Comparison of ENCODE assay signal across 8 cellular contexts in genomic region chr11:86940122-86940777, GRCh38. TPM values are rescaled to one million over a fixed set of nuclear protein-coding genes. Genes with fewer than 3 reads are reported as not detected.
DNase-seq lines count a peak whose midpoint lies in the region; ATAC-seq, FAIRE-seq and TF ChIP-seq lines count a peak whose summit lies in the region.

No MANE protein-coding gene starts in this region.

- no peaks in the 10 kb centered on the region for H3K9me1 ChIP-seq in K562 (ENCODE audit: control insufficient read depth, insufficient read depth, low read length)

- H3K4me2 ChIP-seq in GM23248 (ENCODE audit: unreplicated experiment) (peak overlapping the region; percentile 71), K562 (ENCODE audit: insufficient read depth, low read length) (peak overlapping the region; percentile 85)

- POLR2A ChIA-PET in K562 (lab: Yijun Ruan, JAX) = interaction anchor here (0.6 to 2.7 kb wide), 5 partner anchors 14 to 1082 kb away, joined by 3 to 15 read pairs (median 3); partner anchors contain the start of gene FZD4

- no peaks in the 10 kb centered on the region for H3K9me2 ChIP-seq in GM23248 (ENCODE audit: insufficient read depth)

- H3K79me2 ChIP-seq in GM23248 (ENCODE audit: insufficient read depth) (no peaks in the 10 kb centered on the region), K562 (ENCODE audit: control insufficient read depth, insufficient read depth, low read length) (peaks cover 8% of the 10 kb centered on the region; the same call in 1 of the 3 replicates)

- H2AFZ ChIP-seq in GM23248 = peak overlapping the region; percentile 87
- peak overlapping the region; percentile 94 for H2AFZ ChIP-seq in K562 (ENCODE audit: low read depth, low read length)

- H3K36me3 ChIP-seq in GM23248 (ENCODE audit: low read depth) (no peaks in the 10 kb centered on the region), K562 (ENCODE audit: control insufficient read depth, insufficient read depth, low read length) (no peaks in the 10 kb centered on the region), kidney (ENCODE audit: control insufficient read depth in 1 of 2, insufficient read depth in 2 of 2, low read length in 2 of 2) (peaks cover 0 to 4% of the 10 kb centered on the region in 2 donors), gastrocnemius medialis (no peaks in the 10 kb centered on the region)

- H3K9me3 ChIP-seq in GM23248 (ENCODE audit: low read depth) = no peaks in the 10 kb centered on the region
- no peaks in the 10 kb centered on the region for H3K9me3 ChIP-seq in K562 (replicated peaks; ENCODE audit: control insufficient read depth, insufficient read depth, low read depth, low read length)
- H3K9me3 ChIP-seq in kidney (ENCODE audit: control insufficient read depth in 1 of 2, low read length in 2 of 2) = no peaks in the 10 kb centered on the region
- H3K9me3 ChIP-seq in gastrocnemius medialis = no peaks in the 10 kb centered on the region

- CTCF ChIA-PET in K562 (lab: Yijun Ruan, JAX; ENCODE audit: low intra/inter-chr PET ratio) = interaction anchor here (0.6 to 2.1 kb wide), 4 partner anchors 39 to 482 kb away, joined by 3 to 9 read pairs (median 5); no protein-coding TSS in a partner anchor

- H3F3A ChIP-seq in GM23248 (ENCODE audit: insufficient read depth) = peaks cover 30% of the 10 kb centered on the region; the same call in 1 of the 2 replicates

- no TSS peak for BruUV-seq in K562 (replicated peaks; lab: Mats Ljungman, UMichigan)

- DNase-seq in GM23248 = peak; percentile 92
- peak; percentile 27 to 69 (median 42) for DNase-seq in K562 (ENCODE audit: extremely low read depth in 1 of 4, low spot score in 3 of 4)
- no peak for DNase-seq in kidney
- DNase-seq in gastrocnemius medialis = peak; percentile 52 to 80
- no peak for DNase-seq in NCI-H1930 (lab: John Stamatoyannopoulos, UW)
- DNase-seq in A172 (ENCODE audit: low spot score) = no peak
- no peak for DNase-seq in activated naive CD4-positive, alpha-beta T cell treated with Interleukin-2 at 50 U/mL for 16 hours

- 5 to 8% methylated on average over 11 of the region's 11 CpGs for WGBS in GM23248 (ENCODE audit: low coverage in 1 of 2, low lambda C conversion rate in 2 of 2, missing lambda C conversion rate in 2 of 2), 2 experiments
- WGBS in K562 (ENCODE audit: insufficient coverage, low coverage, missing lambda C conversion rate) = 13% methylated on average over 11 of the region's 11 CpGs

- H4K20me1 ChIP-seq in GM23248 (ENCODE audit: insufficient read depth) (no peaks in the 10 kb centered on the region), K562 (replicated peaks; ENCODE audit: control insufficient read depth, insufficient read depth, low read length) (no peaks in the 10 kb centered on the region)

- no peak for TF ChIP-seq CTCF in K562 (IDR thresholded peaks at IDR 0.05 in 2 of 3, conservative IDR thresholded peaks at IDR 0.05 in 1 of 3; ENCODE audit: insufficient read depth in 2 of 3, low read depth in 1 of 3, low read length in 3 of 3)
- TF ChIP-seq CTCF in kidney (IDR thresholded peaks at IDR 0.05; ENCODE audit: borderline replicate concordance, extremely low read depth, insufficient read depth) = no peak
- peak in 1 of 5 experiments; percentile 8 for TF ChIP-seq CTCF in gastrocnemius medialis (IDR thresholded peaks at IDR 0.05 in 4 of 5, conservative IDR thresholded peaks at IDR 0.05 in 1 of 5)

- intact Hi-C loops in K562 (cut with micrococcal nuclease) (no loop called here), kidney (cut with DNase I) (no loop called here), gastrocnemius medialis (cut with DNase I; ENCODE audit: low total_unique reads) (loop anchor here (5.0 kb wide), 1 partner anchor 97 kb away; the partner anchor contains the start of gene TMEM135)

- no peaks in the 10 kb centered on the region for H3K27me3 ChIP-seq in GM23248 (replicated peaks; ENCODE audit: insufficient read depth)
- no peaks in the 10 kb centered on the region for H3K27me3 ChIP-seq in K562 (ENCODE audit: control insufficient read depth in 2 of 2, insufficient read depth in 2 of 2, low read length in 2 of 2)
- H3K27me3 ChIP-seq in gastrocnemius medialis = no peaks in the 10 kb centered on the region

- ATAC-seq in K562 = peak; percentile 75
- peak; percentile 92 to 98 for ATAC-seq in gastrocnemius medialis
- no peak for ATAC-seq in GM21381 (IDR thresholded peaks at IDR 0.05; ENCODE audit: unreplicated experiment)

- TF ChIP-seq POLR2A in K562 (conservative IDR thresholded peaks at IDR 0.05) = peak; percentile 55; the same call in 1 of the 2 replicates
- TF ChIP-seq POLR2A in gastrocnemius medialis (IDR thresholded peaks at IDR 0.05) = no peak

- H3K4me1 ChIP-seq in GM23248 (ENCODE audit: insufficient read depth) (peaks cover 33% of the 10 kb centered on the region), K562 (replicated peaks in 1 of 2; ENCODE audit: control insufficient read depth in 2 of 2, insufficient read depth in 2 of 2, low read length in 2 of 2) (peaks cover 15 to 43% of the 10 kb centered on the region in 2 experiments), kidney (ENCODE audit: control insufficient read depth in 1 of 2, insufficient read depth in 1 of 2, low read depth in 1 of 2, low read length in 2 of 2) (peaks cover 38 to 56% of the 10 kb centered on the region in 2 donors), gastrocnemius medialis (peaks cover 44 to 51% of the 10 kb centered on the region in 2 donors)

- no peak for TF ChIP-seq EP300 in K562 (IDR thresholded peaks at IDR 0.05; ENCODE audit: low read length)

- TF ChIP-seq RAD21 in K562 (CRISPR knock-in tag; conservative IDR thresholded peaks at IDR 0.05 in 1 of 2, IDR thresholded peaks at IDR 0.05 in 1 of 2) = 0 out of 4 replicates have a peak, but pooled peaks of 1 of the 2 experiments have one; percentile 11

- in situ Hi-C loops in GM23248 (cut with MboI) (no loop called here), K562 (cut with MboI) (loop anchor here (5.0 kb wide), 1 partner anchor 362 kb away; no protein-coding TSS in a partner anchor), gastrocnemius medialis (cut with MboI; ENCODE audit: low sequenced_read_pairs in 4 of 4) (loop anchor here in 3 of 4 donors (5.0 kb wide), 3 partner anchors 337 to 352 kb away; no protein-coding TSS in a partner anchor)

- H3K9ac ChIP-seq in GM23248 (peak overlapping the region; percentile 68), K562 (ENCODE audit: insufficient read depth in 1 of 2, low read depth in 2 of 2, low read length in 2 of 2) (peak overlapping the region; percentile 63 to 85; a peak in 3 of 4 replicates), kidney (ENCODE audit: low read length in 2 of 2) (peak overlapping the region; percentile 42 to 47)

- H3K27ac ChIP-seq in GM23248 = peak overlapping the region; percentile 66
- peak overlapping the region; percentile 75 for H3K27ac ChIP-seq in K562 (ENCODE audit: extremely low read depth, low read depth, low read length)
- peak overlapping the region; percentile 89 to 91 for H3K27ac ChIP-seq in kidney (ENCODE audit: low read depth in 2 of 2, low read length in 2 of 2)
- H3K27ac ChIP-seq in gastrocnemius medialis = peak overlapping the region; percentile 74 to 85 (median 82)

- H3K4me3 ChIP-seq in GM23248 = peak overlapping the region; percentile 51
- no peak overlapping the region for H3K4me3 ChIP-seq in K562
- peak overlapping the region; percentile 51 to 61 for H3K4me3 ChIP-seq in kidney (ENCODE audit: low read length in 2 of 2)
- H3K4me3 ChIP-seq in gastrocnemius medialis = peak overlapping the region; percentile 30 to 54 (median 44)

- peak; percentile 61 for FAIRE-seq in K562 (lab: Jason Lieb, UNC)
- no peak for FAIRE-seq in kidney (lab: Jason Lieb, UNC)

TF ChIP-seq in K562, 482 proteins besides CTCF, POLR2A, EP300 and RAD21 (continues in another document):
- no peak for TF ChIP-seq SNIP1 (IDR thresholded peaks at IDR 0.05; ENCODE audit: low read depth)
- TF ChIP-seq ZBTB12 (CRISPR knock-in tag; IDR thresholded peaks at IDR 0.05) = no peak
- TF ChIP-seq TEAD2 (tag; IDR thresholded peaks at IDR 0.05) = 0 out of 2 replicates have a peak, but pooled peaks have one; percentile 14

RNA-seq across cellular contexts. Expression of gene FZD4, which starts 14.9 kb away (rescaled TPM):
- total RNA-seq in GM23248 (2014; rRNA removed; shearing (Covaris generic)) = 19.1 and 21.3 TPM in 2 replicates
- 7.8 and 8.3 TPM in 2 replicates for polyA plus RNA-seq in GM23248 (2016; fragmentation: Nextera tagmentation; extraction: Ambion mirVana)
- 6.9 and 12.4 TPM in 2 replicates for total RNA-seq in K562 (2011; cell fraction: chromatin; rRNA removed; ENCODE audit: low replicate concordance)
- total RNA-seq in K562 (2011; cell fraction: nucleolus; rRNA removed) = 7.7 and 10.0 TPM in 2 replicates
- total RNA-seq in K562 (2011; cell fraction: nucleoplasm; rRNA removed) = 14.2 TPM in 2 replicates
- 5.0 and 5.7 TPM in 2 replicates for total RNA-seq in K562 (2014; rRNA removed)
- total RNA-seq in K562 (2014; rRNA removed; fragmentation: Illumina TruSeq; extraction: Trizol) = 5.1 and 5.7 TPM in 2 replicates
- 7.6 and 7.9 TPM in 2 replicates for total RNA-seq in K562 (2015; rRNA removed; fragmentation: Illumina TruSeq; extraction: Trizol)
- 6.1 and 6.3 TPM in 2 replicates for total RNA-seq in K562 (2021)
- polyA plus RNA-seq in K562 (2011; rRNA removed) = 6.2 and 7.3 TPM in 2 replicates
- polyA plus RNA-seq in K562 (2011; cell fraction: cytosol; rRNA removed) = 3.1 and 7.3 TPM in 2 replicates
- 3.9 and 5.8 TPM in 2 replicates for polyA plus RNA-seq in K562 (2011; cell fraction: nucleus; rRNA removed)
- polyA plus RNA-seq in K562 (2012) = 4.1 and 6.1 TPM in 2 replicates
- 5.1 and 6.2 TPM in 2 replicates for polyA plus RNA-seq in K562 (2014; fragmentation: Illumina TruSeq; extraction: Trizol)
- 1 to 10 TPM; 1.2 to 1.4 TPM for polyA plus RNA-seq in K562 (2014; fragmentation: Nextera tagmentation; extraction: Ambion mirVana)
- polyA plus RNA-seq in K562 (2014; rRNA removed) = 5.8 and 6.7 TPM in 2 replicates
- 6.9 and 7.1 TPM in 2 replicates for polyA minus RNA-seq in K562 (2011; rRNA and poly(A)+ RNA removed)
- 2.3 and 3.3 TPM in 2 replicates for polyA minus RNA-seq in K562 (2011; cell fraction: cytosol; rRNA and poly(A)+ RNA removed)
- 2.2 and 4.6 TPM in 2 replicates for polyA minus RNA-seq in K562 (2011; cell fraction: nucleus; rRNA and poly(A)+ RNA removed)
- total RNA-seq in kidney = 41.4 TPM
- 21.4 TPM for polyA plus RNA-seq in kidney (ENCODE audit: insufficient read depth, low read depth, low replicate concordance)
- 10 to 100 TPM; 31.7 to 52.2 (median 39.1) TPM for total RNA-seq in gastrocnemius medialis
- total RNA-seq in A172 (2014; rRNA removed; shearing (Covaris generic)) = 2.0 and 2.8 TPM in 2 replicates

Comparison
In these comparisons a context has a peak if more than half of its experiments do, and no peak if none do; other contexts are left out.
1. DNase-seq: peak in GM23248 (single experiment), K562 (4 of 4) and gastrocnemius medialis (2 of 2); none in kidney (single experiment), NCI-H1930 (0 of 2), A172 (single experiment) and activated naive CD4-positive, alpha-beta T cell treated with Interleukin-2 at 50 U/mL for 16 hours (single experiment).
2. Peak in every context shown above with its lines, with median percentiles within 50 percentile points of each other: H3K27ac ChIP-seq and H3K9ac ChIP-seq.